Comparison of ENCODE assay signal across 11 cellular contexts in the genomic region with DNA sequence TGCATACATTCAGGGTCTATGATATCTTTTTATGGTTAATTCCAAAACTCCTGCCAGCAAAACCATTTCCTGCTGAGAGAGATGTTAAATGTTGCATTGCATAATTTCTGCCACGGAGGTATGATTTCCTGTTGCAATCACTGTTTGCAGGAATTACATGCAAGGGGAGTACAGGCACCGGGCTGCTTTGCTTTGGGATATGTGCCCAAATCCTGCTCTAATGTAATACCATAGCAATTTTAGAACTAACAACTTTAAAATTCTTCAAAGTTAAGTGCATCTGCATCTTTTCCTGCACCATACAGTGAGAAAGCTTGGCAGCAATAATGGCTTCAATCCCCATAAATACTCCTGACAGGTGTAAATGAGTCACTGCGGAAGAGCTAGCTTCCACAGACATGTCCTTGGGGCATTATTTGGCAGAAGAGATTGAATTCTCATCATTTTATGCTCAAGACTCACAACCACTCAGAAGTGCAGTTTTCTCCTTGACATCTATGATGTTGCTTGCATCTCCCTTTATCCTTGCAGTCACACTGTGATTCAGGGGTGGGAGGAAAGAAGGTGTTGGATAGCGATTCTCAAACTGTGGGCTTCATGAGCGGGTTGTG. TPM values are rescaled to one million over a fixed set of nuclear protein-coding genes. Genes with fewer than 3 reads are reported as not detected.
DNase-seq lines count a peak whose midpoint lies in the region; ATAC-seq and TF ChIP-seq lines count a peak whose summit lies in the region.
"Had no signal": no experiment of that assay in that cellular context is flagged by ENCODE, and none has a peak within 500 bp of the region (broad histone marks: within the 10 kb centered on the region; RNA-seq: fewer than 3 reads in every experiment).

No MANE protein-coding gene starts in this region.

- H3K4me1 ChIP-seq in IMR-90 (ENCODE audit: control insufficient read depth, insufficient read depth, low read length) (peaks cover 14% of the 10 kb centered on the region), mucosa of descending colon (ENCODE audit: low read depth) (peaks cover 22% of the 10 kb centered on the region)

- TF ChIP-seq CTCF in AG09319 (IDR thresholded peaks at IDR 0.05; ENCODE audit: low read depth, low read length), result no peak
- TF ChIP-seq CTCF in IMR-90 (conservative IDR thresholded peaks at IDR 0.05; ENCODE audit: low read depth, low read length), result no peak
- TF ChIP-seq CTCF in mucosa of descending colon (IDR thresholded peaks at IDR 0.05), result no peak

- H3K79me1 ChIP-seq in IMR-90 (ENCODE audit: low read depth in 1 of 2, low read length in 2 of 2), result peaks cover 31 to 70% of the 10 kb centered on the region in 2 experiments

- dilution Hi-C loops in IMR-90 (cut with HindIII; ENCODE audit: low sequenced_read_pairs, unreplicated experiment), result no loop called here

- peak overlapping the region; percentile 5; the same call in 1 of the 2 replicates for H2BK120ac ChIP-seq in IMR-90 (ENCODE audit: low read depth, low read length)

- peak overlapping the region; percentile 5; the same call in 1 of the 2 replicates for H3K4ac ChIP-seq in IMR-90 (ENCODE audit: low read depth, low read length)

- no peak overlapping the region for H3K14ac ChIP-seq in IMR-90 (replicated peaks; ENCODE audit: low read depth, low read length)

- peak overlapping the region; percentile 95 for H3K27ac ChIP-seq in IMR-90 (ENCODE audit: insufficient read depth, low read length)
- H3K27ac ChIP-seq: skin epidermis had no signal

- no peak overlapping the region for H2AK9ac ChIP-seq in IMR-90 (replicated peaks; ENCODE audit: low read depth, low read length, poor library complexity)

- POLR2A ChIA-PET in IMR-90 (lab: Charles Lee; ENCODE audit: unreplicated experiment), result no interaction called here

- in situ Hi-C loops in IMR-90 (cut with MboI; ENCODE audit: low sequenced_read_pairs), result no loop called here

- no peak overlapping the region for H3K56ac ChIP-seq in IMR-90 (ENCODE audit: extremely low read depth, insufficient read depth, low read length)

- no TSS peak for BruUV-seq in IMR-90 (replicated peaks; lab: Mats Ljungman, UMichigan)

- H3K9me3 ChIP-seq in IMR-90 (ENCODE audit: control insufficient read depth, insufficient read depth, low read length) (no peaks in the 10 kb centered on the region), mucosa of descending colon (no peaks in the 10 kb centered on the region)

- WGBS in IMR-90 (ENCODE audit: extremely low coverage in 2 of 2, insufficient read length in 1 of 2), 2 experiments, result no CpG with 5 or more reads among the region's 5 CpGs

- H2AFZ ChIP-seq in IMR-90 (replicated peaks; ENCODE audit: low read length, poor library complexity), result no peak overlapping the region

- no peak overlapping the region for H4K5ac ChIP-seq in IMR-90 (ENCODE audit: low read depth, low read length)

- H3K18ac ChIP-seq in IMR-90 (ENCODE audit: low read depth, low read length), result 0 out of 2 replicates have a peak overlapping the region, but pooled peaks have one; percentile 4

- no peak overlapping the region for H2BK15ac ChIP-seq in IMR-90 (ENCODE audit: low read depth, low read length)

- H3K36me3 ChIP-seq in IMR-90 (ENCODE audit: control insufficient read depth, insufficient read depth, low read length) (peaks cover 2% of the 10 kb centered on the region; the same call in 1 of the 2 replicates), mucosa of descending colon (ENCODE audit: low read depth) (no peaks in the 10 kb centered on the region)

- intact Hi-C loops in IMR-90 (cut with micrococcal nuclease) (loop anchor here (1.0 kb wide), 1 partner anchor 12 kb away; no protein-coding TSS in a partner anchor), mucosa of descending colon (cut with DNase I, micrococcal nuclease) (no loop called here)

- no peaks in the 10 kb centered on the region for H3K27me3 ChIP-seq in IMR-90 (ENCODE audit: control insufficient read depth, insufficient read depth, low read length)

- H2BK5ac ChIP-seq in IMR-90 (ENCODE audit: low read depth, low read length, poor library complexity, severe bottlenecking), result peak overlapping the region; percentile 88

- no peak overlapping the region; the same call in 1 of the 2 replicates for H3K23ac ChIP-seq in IMR-90 (ENCODE audit: low read depth, low read length)

- CTCF ChIA-PET in IMR-90 (lab: Yijun Ruan, JAX), result no interaction called here

- TF ChIP-seq POLR2A in IMR-90 (IDR thresholded peaks at IDR 0.05; ENCODE audit: low read depth, low read length), result no peak

- no peak overlapping the region for H3K9ac ChIP-seq in IMR-90 (ENCODE audit: low read depth, low read length)

- peak overlapping the region; percentile 95; the same call in 1 of the 2 replicates for H2BK20ac ChIP-seq in IMR-90 (ENCODE audit: low read depth, low read length)

- H3K9me1 ChIP-seq in IMR-90 (ENCODE audit: insufficient read depth, low read length), result peaks cover 18% of the 10 kb centered on the region

- H2AK5ac ChIP-seq in IMR-90 (ENCODE audit: low read depth, low read length), result no peak overlapping the region

- DNase-seq in AG09319 (ENCODE audit: extremely low read depth, low read depth), result peak; percentile 77
- DNase-seq in IMR-90, result peak; percentile 93
- peak; percentile 79 for DNase-seq in cerebellar cortex (ENCODE audit: low spot score)
- DNase-seq in mucosa of descending colon, result peak in 1 of 3 donors; percentile 51
- DNase-seq in putamen (ENCODE audit: low spot score), result no peak
- no peak for DNase-seq in T-helper 9 cell
- DNase-seq: activated CD8-positive, alpha-beta memory T cell treated with anti-CD3 and anti-CD28 coated beads for 24 hours; NCI-H510A had no signal

- H3K4me2 ChIP-seq in IMR-90 (ENCODE audit: low read depth, low read length), result peak overlapping the region; percentile 77

- peak; percentile 77 for ATAC-seq in IMR-90 (ENCODE audit: low read depth)
- peak; percentile 78 for ATAC-seq in mucosa of descending colon
- no peak for ATAC-seq in HG02852 (IDR thresholded peaks at IDR 0.05; ENCODE audit: unreplicated experiment)
- no peak for ATAC-seq in GM21619 (IDR thresholded peaks at IDR 0.05; ENCODE audit: unreplicated experiment)

- peaks cover 16% of the 10 kb centered on the region; the same call in 1 of the 2 replicates for H4K20me1 ChIP-seq in IMR-90 (ENCODE audit: insufficient read depth, low read length)

- no peak for TF ChIP-seq RAD21 in IMR-90 (IDR thresholded peaks at IDR 0.05; ENCODE audit: low read length)

- H3K4me3 ChIP-seq in IMR-90 (ENCODE audit: insufficient read depth, low read depth, low read length), result no peak overlapping the region
- no peak overlapping the region for H3K4me3 ChIP-seq in mucosa of descending colon
- H3K4me3 ChIP-seq: skin epidermis had no signal

- peak overlapping the region; percentile 49 to 88; a peak in 1 of 4 replicates for H4K8ac ChIP-seq in IMR-90 (ENCODE audit: low read depth in 2 of 2, low read length in 2 of 2)

- H4K91ac ChIP-seq in IMR-90 (ENCODE audit: insufficient read depth, low read depth, low read length), result no peak overlapping the region

TF ChIP-seq in IMR-90, 13 proteins besides CTCF, POLR2A, EP300 and RAD21:
- TF ChIP-seq, protein P1, sequence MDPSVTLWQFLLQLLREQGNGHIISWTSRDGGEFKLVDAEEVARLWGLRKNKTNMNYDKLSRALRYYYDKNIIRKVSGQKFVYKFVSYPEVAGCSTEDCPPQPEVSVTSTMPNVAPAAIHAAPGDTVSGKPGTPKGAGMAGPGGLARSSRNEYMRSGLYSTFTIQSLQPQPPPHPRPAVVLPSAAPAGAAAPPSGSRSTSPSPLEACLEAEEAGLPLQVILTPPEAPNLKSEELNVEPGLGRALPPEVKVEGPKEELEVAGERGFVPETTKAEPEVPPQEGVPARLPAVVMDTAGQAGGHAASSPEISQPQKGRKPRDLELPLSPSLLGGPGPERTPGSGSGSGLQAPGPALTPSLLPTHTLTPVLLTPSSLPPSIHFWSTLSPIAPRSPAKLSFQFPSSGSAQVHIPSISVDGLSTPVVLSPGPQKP (IDR thresholded peaks at IDR 0.05; ENCODE audit: borderline replicate concordance, low read depth, low read length), result no peak
- TF ChIP-seq CEBPB (IDR thresholded peaks at IDR 0.05; ENCODE audit: low read depth, low read length) (peak; percentile 98), FOS (IDR thresholded peaks at IDR 0.05; ENCODE audit: low read depth, low read length) (0 out of 2 replicates have a peak, but pooled peaks have one; percentile 62), RCOR1 (IDR thresholded peaks at IDR 0.05; ENCODE audit: insufficient replicate concordance, low read length) (peak; percentile 89)

RNA-seq across cellular contexts. Expression of a gene that starts 29.6 kb away (rescaled TPM):
- total RNA-seq in IMR-90 (2012; rRNA removed) (52.2 and 64.2 TPM in 2 replicates), mucosa of descending colon (100 to 1,000 TPM in 2 of 3 donors, 10 to 100 TPM in 1; 96.4 to 167 (median 154) TPM)
- polyA plus RNA-seq in IMR-90 (2012; rRNA removed), result 15.9 and 16.0 TPM in 2 replicates
- polyA plus RNA-seq in IMR-90 (2012; cell fraction: cytosol; rRNA removed), result 6.7 and 14.0 TPM in 2 replicates
- 19.2 and 24.1 TPM in 2 replicates for polyA plus RNA-seq in IMR-90 (2012; cell fraction: nucleus; rRNA removed; ENCODE audit: low replicate concordance)

Comparison
In these comparisons a context has a peak if more than half of its experiments do, and no peak if none do; other contexts are left out.
1. DNase-seq: peak in AG09319 (single experiment), IMR-90 (single experiment) and cerebellar cortex (single experiment); none in putamen (single experiment) and T-helper 9 cell (single experiment).
2. ATAC-seq: peak in IMR-90 (single experiment) and mucosa of descending colon (single experiment); none in HG02852 (single experiment) and GM21619 (single experiment).